In the genomic region with DNA sequence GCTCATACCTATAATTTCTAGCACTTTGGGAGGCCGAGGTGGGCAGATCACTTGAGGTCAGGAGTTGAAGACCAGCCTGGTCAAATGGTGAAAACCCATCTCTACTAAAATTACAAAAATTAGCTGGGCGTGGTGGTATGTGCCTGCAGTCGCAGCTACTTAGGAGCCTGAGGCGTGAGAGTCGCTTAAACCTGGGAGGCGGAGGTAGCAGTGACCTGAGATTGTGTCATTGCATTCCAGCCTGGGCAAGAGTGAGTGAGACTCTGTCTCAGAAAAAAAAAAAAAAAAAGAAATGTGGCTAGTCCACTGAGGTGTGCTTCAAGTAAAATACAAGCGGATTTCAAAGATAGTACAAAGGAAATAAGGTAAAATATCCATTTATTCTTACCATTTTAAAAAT, we compare ENCODE assay signal across 15 cellular contexts. TPM values are rescaled to one million over a fixed set of nuclear protein-coding genes. Genes with fewer than 3 reads are reported as not detected.
DNase-seq lines count a peak whose midpoint lies in the region; TF ChIP-seq lines count a peak whose summit lies in the region.
"Had no signal": no experiment of that assay in that cellular context is flagged by ENCODE, and none has a peak within 500 bp of the region (broad histone marks: within the 10 kb centered on the region; RNA-seq: fewer than 3 reads in every experiment).

No MANE protein-coding gene starts in this region.

- no peak for TF ChIP-seq POLR2A in sigmoid colon (IDR thresholded peaks at IDR 0.05)

- DNase-seq in epithelial cell of esophagus (ENCODE audit: low read depth) (peak; percentile 81), kidney tubule cell (ENCODE audit: low spot score) (peak; percentile 78), sigmoid colon (no peak), COLO829 (ENCODE audit: low spot score) (no peak), NCI-H1930 (lab: John Stamatoyannopoulos, UW) (no peak), substantia nigra (lab: John Stamatoyannopoulos, UW) (no peak), caudate nucleus (lab: John Stamatoyannopoulos, UW) (no peak)
- DNase-seq: ACHN; C1 segment of cervical spinal cord; CD4-positive, alpha-beta T cell; DMS79; H7 had no signal

- TF ChIP-seq CTCF in epithelial cell of esophagus (IDR thresholded peaks at IDR 0.05; ENCODE audit: insufficient read depth, low read depth, low read length, missing control alignments) (no peak), sigmoid colon (IDR thresholded peaks at IDR 0.05) (no peak)

- H3K27ac ChIP-seq in sigmoid colon (peak overlapping the region in 3 of 4 donors; percentile 18 to 77 (median 74)), substantia nigra (ENCODE audit: low read depth, low read length, poor library complexity, severe bottlenecking) (no peak overlapping the region), caudate nucleus (ENCODE audit: low read depth, low read length) (no peak overlapping the region)
- H3K27ac ChIP-seq: HL-60 had no signal

- H3K27me3 ChIP-seq in sigmoid colon: no peaks in the 10 kb centered on the region

- H3K4me3 ChIP-seq in epithelial cell of esophagus (ENCODE audit: low read length): no peak overlapping the region
- no peak overlapping the region for H3K4me3 ChIP-seq in sigmoid colon
- H3K4me3 ChIP-seq: GM23338 had no signal

- no peak for TF ChIP-seq EP300 in Ishikawa (IDR thresholded peaks at IDR 0.05; ENCODE audit: borderline replicate concordance)
- TF ChIP-seq EP300 in sigmoid colon (IDR thresholded peaks at IDR 0.05): no peak

- 95 to 98% methylated on average over 7 of the region's 7 CpGs for WGBS in sigmoid colon, 2 donors

- intact Hi-C loops in sigmoid colon (cut with DNase I): no loop called here

- H3K9me3 ChIP-seq in sigmoid colon: no peaks in the 10 kb centered on the region

- no peaks in the 10 kb centered on the region for H3K36me3 ChIP-seq in sigmoid colon

- TF ChIP-seq RAD21 in Ishikawa (IDR thresholded peaks at IDR 0.05; ENCODE audit: low read depth): no peak

- peaks cover 0 to 39% (median 12%) of the 10 kb centered on the region in 4 donors for H3K4me1 ChIP-seq in sigmoid colon

TF ChIP-seq in Ishikawa, 13 proteins besides CTCF, POLR2A, EP300 and RAD21:
- TF ChIP-seq CREB1 (IDR thresholded peaks at IDR 0.05; ENCODE audit: low read depth) (no peak), CEBPB (IDR thresholded peaks at IDR 0.05) (no peak), TEAD4 (IDR thresholded peaks at IDR 0.05) (peak; percentile 29; the same call in 1 of the 2 replicates), YY1 (IDR thresholded peaks at IDR 0.05; ENCODE audit: low read depth) (no peak), EGR1 (IDR thresholded peaks at IDR 0.05) (no peak), TCF12 (IDR thresholded peaks at IDR 0.05; ENCODE audit: low read depth) (no peak)
- TF ChIP-seq, protein P1, sequence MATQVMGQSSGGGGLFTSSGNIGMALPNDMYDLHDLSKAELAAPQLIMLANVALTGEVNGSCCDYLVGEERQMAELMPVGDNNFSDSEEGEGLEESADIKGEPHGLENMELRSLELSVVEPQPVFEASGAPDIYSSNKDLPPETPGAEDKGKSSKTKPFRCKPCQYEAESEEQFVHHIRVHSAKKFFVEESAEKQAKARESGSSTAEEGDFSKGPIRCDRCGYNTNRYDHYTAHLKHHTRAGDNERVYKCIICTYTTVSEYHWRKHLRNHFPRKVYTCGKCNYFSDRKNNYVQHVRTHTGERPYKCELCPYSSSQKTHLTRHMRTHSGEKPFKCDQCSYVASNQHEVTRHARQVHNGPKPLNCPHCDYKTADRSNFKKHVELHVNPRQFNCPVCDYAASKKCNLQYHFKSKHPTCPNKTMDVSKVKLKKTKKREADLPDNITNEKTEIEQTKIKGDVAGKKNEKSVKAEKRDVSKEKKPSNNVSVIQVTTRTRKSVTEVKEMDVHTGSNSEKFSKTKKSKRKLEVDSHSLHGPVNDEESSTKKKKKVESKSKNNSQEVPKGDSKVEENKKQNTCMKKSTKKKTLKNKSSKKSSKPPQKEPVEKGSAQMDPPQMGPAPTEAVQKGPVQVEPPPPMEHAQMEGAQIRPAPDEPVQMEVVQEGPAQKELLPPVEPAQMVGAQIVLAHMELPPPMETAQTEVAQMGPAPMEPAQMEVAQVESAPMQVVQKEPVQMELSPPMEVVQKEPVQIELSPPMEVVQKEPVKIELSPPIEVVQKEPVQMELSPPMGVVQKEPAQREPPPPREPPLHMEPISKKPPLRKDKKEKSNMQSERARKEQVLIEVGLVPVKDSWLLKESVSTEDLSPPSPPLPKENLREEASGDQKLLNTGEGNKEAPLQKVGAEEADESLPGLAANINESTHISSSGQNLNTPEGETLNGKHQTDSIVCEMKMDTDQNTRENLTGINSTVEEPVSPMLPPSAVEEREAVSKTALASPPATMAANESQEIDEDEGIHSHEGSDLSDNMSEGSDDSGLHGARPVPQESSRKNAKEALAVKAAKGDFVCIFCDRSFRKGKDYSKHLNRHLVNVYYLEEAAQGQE (IDR thresholded peaks at IDR 0.05; ENCODE audit: low read depth): no peak
- TF ChIP-seq, protein P2, sequence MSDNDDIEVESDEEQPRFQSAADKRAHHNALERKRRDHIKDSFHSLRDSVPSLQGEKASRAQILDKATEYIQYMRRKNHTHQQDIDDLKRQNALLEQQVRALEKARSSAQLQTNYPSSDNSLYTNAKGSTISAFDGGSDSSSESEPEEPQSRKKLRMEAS (IDR thresholded peaks at IDR 0.05): no peak

RNA-seq across cellular contexts. Expression of a gene that starts 46.2 kb away (rescaled TPM):
- 1 to 10 TPM in 3 of 4 donors, under 1 TPM in 1; 0.55 to 3.1 (median 1.9) TPM for total RNA-seq in sigmoid colon
- polyA plus RNA-seq in sigmoid colon: 10 to 100 TPM in 2 of 3 donors, 1 to 10 TPM in 1; 5.1 to 28.0 (median 13.2) TPM

RNA-seq across cellular contexts. Expression of a gene that starts 46.5 kb away (rescaled TPM):
- total RNA-seq in sigmoid colon: 10 to 100 TPM; 24.4 to 52.3 (median 31.2) TPM
- polyA plus RNA-seq in sigmoid colon: 10 to 100 TPM; 22.9 to 25.2 (median 25.0) TPM

Comparison
In these comparisons a context has a peak if more than half of its experiments do, and no peak if none do; other contexts are left out.
1. DNase-seq: peak in epithelial cell of esophagus (single experiment) and kidney tubule cell (single experiment); none in sigmoid colon (single experiment), COLO829 (single experiment), NCI-H1930 (0 of 2), substantia nigra (0 of 49) and caudate nucleus (0 of 61).
2. H3K27ac ChIP-seq: peak in sigmoid colon (3 of 4); none in substantia nigra (single experiment) and caudate nucleus (single experiment).